ENCODE assay signal across 8 cellular contexts in the genomic region with DNA sequence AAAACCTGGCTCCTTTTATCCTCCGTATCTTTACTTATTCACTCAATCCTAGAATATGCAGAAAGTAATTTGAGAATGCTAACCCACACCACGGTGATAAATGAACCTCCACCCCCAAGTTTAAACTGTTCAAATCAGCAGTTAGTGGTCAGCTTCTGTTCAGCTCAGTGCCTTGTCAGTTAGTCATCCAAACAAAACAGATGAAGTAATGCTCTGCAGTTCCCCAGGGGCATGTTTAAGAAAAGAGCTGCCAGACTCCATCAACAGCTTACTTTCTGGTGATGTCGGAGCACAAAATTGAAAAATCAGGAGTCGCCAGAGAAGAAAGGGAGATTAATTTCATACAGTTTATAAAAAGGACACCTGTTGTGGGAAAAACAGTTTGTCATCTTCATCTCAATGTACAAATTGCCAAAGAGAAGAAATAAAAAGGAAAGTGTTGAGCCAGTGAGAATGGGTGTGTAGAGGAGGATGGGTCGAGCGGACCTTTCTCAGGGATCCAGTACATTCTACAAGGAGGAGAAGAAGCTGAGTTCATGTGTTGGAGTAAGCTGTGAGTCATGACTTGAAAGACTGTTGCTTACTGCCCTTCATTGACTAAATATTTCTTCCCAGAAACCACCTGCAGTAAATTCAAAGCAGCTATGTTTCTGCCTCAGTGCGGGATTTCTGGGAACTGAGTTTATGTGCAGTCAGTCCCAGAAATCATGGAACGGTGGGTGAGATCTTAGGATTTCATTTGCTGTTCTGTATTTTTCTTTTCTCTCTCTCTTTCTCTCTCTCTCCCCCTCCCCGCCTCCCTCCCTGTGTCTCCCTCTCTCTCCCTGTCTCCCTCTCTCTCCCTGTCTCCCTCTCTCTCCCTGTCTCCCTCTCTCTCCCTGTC. TPM values are rescaled to one million over a fixed set of nuclear protein-coding genes. Genes with fewer than 3 reads are reported as not detected.
DNase-seq lines count a peak whose midpoint lies in the region; ATAC-seq and TF ChIP-seq lines count a peak whose summit lies in the region.

No MANE protein-coding gene starts in this region.

- intact Hi-C loops in tibial artery (cut with DNase I; ENCODE audit: low total_unique reads): no loop called here

- TF ChIP-seq CTCF in cardiac muscle cell (IDR thresholded peaks at IDR 0.05; ENCODE audit: low read depth, low read length): no peak
- TF ChIP-seq CTCF in tibial artery (IDR thresholded peaks at IDR 0.05): no peak

- H3K27ac ChIP-seq in cardiac muscle cell: peak overlapping the region; percentile 9
- peak overlapping the region; percentile 50 to 72 for H3K27ac ChIP-seq in tibial artery

- H3K4me3 Mint-ChIP-seq in activated T-cell treated with anti-CD3 and anti-CD28 coated beads, Interleukin-2, amount 50 U/mL, for 24 hours: no peak overlapping the region

- H3K9me3 ChIP-seq in cardiac muscle cell (ENCODE audit: low read depth): no peaks in the 10 kb centered on the region
- no peaks in the 10 kb centered on the region for H3K9me3 ChIP-seq in tibial artery

- H3K4me1 Mint-ChIP-seq in activated T-cell treated with anti-CD3 and anti-CD28 coated beads, Interleukin-2, amount 50 U/mL, for 24 hours (ENCODE audit: low read depth): peaks cover 1% of the 10 kb centered on the region

- TF ChIP-seq POLR2A in Raji (IDR thresholded peaks at IDR 0.05; ENCODE audit: insufficient read depth, low read depth, low read length): peak; percentile 26; the same call in 1 of the 2 replicates

- ATAC-seq in GM21367 (IDR thresholded peaks at IDR 0.05; ENCODE audit: unreplicated experiment) (peak; percentile 60), HG03558 (IDR thresholded peaks at IDR 0.05; ENCODE audit: extremely low read depth, unreplicated experiment) (peak; percentile 63)

- no peak overlapping the region for H3K27ac Mint-ChIP-seq in activated T-cell treated with anti-CD3 and anti-CD28 coated beads, Interleukin-2, amount 50 U/mL, for 24 hours

- no peaks in the 10 kb centered on the region for H3K9me3 Mint-ChIP-seq in activated T-cell treated with anti-CD3 and anti-CD28 coated beads, Interleukin-2, amount 50 U/mL, for 24 hours

- H3K36me3 ChIP-seq in cardiac muscle cell (no peaks in the 10 kb centered on the region), tibial artery (no peaks in the 10 kb centered on the region)

- H3K4me1 ChIP-seq in cardiac muscle cell (ENCODE audit: low read depth): peaks cover 36% of the 10 kb centered on the region
- peaks cover 0 to 84% (median 51%) of the 10 kb centered on the region in 4 donors for H3K4me1 ChIP-seq in tibial artery

- H3K4me3 ChIP-seq in cardiac muscle cell: no peak overlapping the region
- peak overlapping the region; percentile 27 to 44 for H3K4me3 ChIP-seq in tibial artery

- no peaks in the 10 kb centered on the region for H3K27me3 ChIP-seq in cardiac muscle cell
- H3K27me3 ChIP-seq in tibial artery: no peaks in the 10 kb centered on the region

- no peaks in the 10 kb centered on the region for H3K36me3 Mint-ChIP-seq in activated T-cell treated with anti-CD3 and anti-CD28 coated beads, Interleukin-2, amount 50 U/mL, for 24 hours (ENCODE audit: low read depth)

- H3K27me3 Mint-ChIP-seq in activated T-cell treated with anti-CD3 and anti-CD28 coated beads, Interleukin-2, amount 50 U/mL, for 24 hours: peaks cover 23% of the 10 kb centered on the region

- DNase-seq in DMS 273 treated with DMSO at 0.1 percent for 48 hours (lab: John Stamatoyannopoulos, UW): peak; percentile 93
- peak in 1 of 2 donors; percentile 95 for DNase-seq in cardiac muscle cell (ENCODE audit: low read depth in 1 of 2, low spot score in 1 of 2)
- no peak for DNase-seq in tibial artery
- DNase-seq in activated T-cell treated with anti-CD3 and anti-CD28 coated beads, Interleukin-2, amount 50 U/mL, for 24 hours: no peak
- DNase-seq in NCI-H2029 (lab: John Stamatoyannopoulos, UW): no peak

RNA-seq across cellular contexts. Expression of gene TRIO, which starts 13.7 kb away (rescaled TPM):
- total RNA-seq in cardiac muscle cell: 74.3 and 104 TPM in 2 replicates
- polyA plus RNA-seq in cardiac muscle cell: 15.5 and 22.0 TPM in 2 replicates
